1 cellular context compared by ENCODE assay signal in genomic region chr1:244451951-244452795, GRCh38.
TF ChIP-seq lines count a peak whose summit lies in the region.

No MANE protein-coding gene starts in this region.

TF ChIP-seq in K562, 482 proteins besides CTCF, POLR2A, EP300 and RAD21 (continued from another document and continues in another):
- TF ChIP-seq CEBPZ (IDR thresholded peaks at IDR 0.05; ENCODE audit: borderline replicate concordance, low read depth, low read length), result no peak
- TF ChIP-seq CBX1 (IDR thresholded peaks at IDR 0.05; ENCODE audit: low read depth), result peak; percentile 41
- 0 out of 2 replicates have a peak, but pooled peaks have one; percentile 20 for TF ChIP-seq ZNF384 (IDR thresholded peaks at IDR 0.05; ENCODE audit: low read depth, low read length)
- TF ChIP-seq ATF4 (CRISPR knock-in tag; IDR thresholded peaks at IDR 0.05), result peak; percentile 27; the same call in 1 of the 2 replicates
- TF ChIP-seq PATZ1 (CRISPR knock-in tag; IDR thresholded peaks at IDR 0.05; ENCODE audit: borderline replicate concordance), result no peak
- TF ChIP-seq IRF2 (CRISPR knock-in tag; IDR thresholded peaks at IDR 0.05), result no peak
- TF ChIP-seq CBX2 (IDR thresholded peaks at IDR 0.05; ENCODE audit: insufficient read depth, low read length, poor library complexity, severe bottlenecking), result no peak
- no peak for TF ChIP-seq CLOCK (CRISPR knock-in tag; IDR thresholded peaks at IDR 0.05; ENCODE audit: borderline replicate concordance)
- peak; percentile 86 for TF ChIP-seq MYC (IDR thresholded peaks at IDR 0.05; ENCODE audit: low read depth, low read length)
- TF ChIP-seq MYC (CRISPR knock-in tag; IDR thresholded peaks at IDR 0.05; ENCODE audit: borderline replicate concordance, low read depth), result no peak
- peak; percentile 51; the same call in 1 of the 2 replicates for TF ChIP-seq ETV1 (tag; conservative IDR thresholded peaks at IDR 0.05; ENCODE audit: low read depth)
- no peak for TF ChIP-seq KLF1 (tag; IDR thresholded peaks at IDR 0.05)
- TF ChIP-seq NFIX (CRISPR knock-in tag; IDR thresholded peaks at IDR 0.05; ENCODE audit: low read depth), result no peak
- no peak for TF ChIP-seq HINFP (tag; conservative IDR thresholded peaks at IDR 0.05; ENCODE audit: low read depth)
- TF ChIP-seq DPF2 (IDR thresholded peaks at IDR 0.05), result peak; percentile 47; the same call in 1 of the 2 replicates
- TF ChIP-seq BHLHE40 (IDR thresholded peaks at IDR 0.05; ENCODE audit: low read length), result peak; percentile 49
- no peak for TF ChIP-seq ILF3 (IDR thresholded peaks at IDR 0.05; ENCODE audit: borderline replicate concordance)
- TF ChIP-seq ZNF408 (CRISPR knock-in tag; IDR thresholded peaks at IDR 0.05; ENCODE audit: low read depth), result no peak
- no peak for TF ChIP-seq PBX2 (CRISPR knock-in tag; IDR thresholded peaks at IDR 0.05; ENCODE audit: low read depth)
- no peak; the same call in 1 of the 2 replicates for TF ChIP-seq PBX2 (tag; conservative IDR thresholded peaks at IDR 0.05; ENCODE audit: low read depth)
- no peak for TF ChIP-seq KAT8 (IDR thresholded peaks at IDR 0.05; ENCODE audit: low read depth)
- TF ChIP-seq SMAD4 (CRISPR knock-in tag; conservative IDR thresholded peaks at IDR 0.05), result peak; percentile 50
- TF ChIP-seq ZNF280B (CRISPR knock-in tag; IDR thresholded peaks at IDR 0.05), result no peak
- TF ChIP-seq GABPB1 (CRISPR knock-in tag; IDR thresholded peaks at IDR 0.05), result peak; percentile 75
- no peak; a peak in 1 of 4 replicates for TF ChIP-seq ETV6 (IDR thresholded peaks at IDR 0.05; ENCODE audit: borderline replicate concordance in 1 of 2, low read depth in 2 of 2, low read length in 1 of 2)
- no peak for TF ChIP-seq ETV6 (CRISPR knock-in tag; IDR thresholded peaks at IDR 0.05; ENCODE audit: borderline replicate concordance)
- no peak for TF ChIP-seq PRPF4 (IDR thresholded peaks at IDR 0.05; ENCODE audit: insufficient read depth, low read depth, low read length, poor library complexity, severe bottlenecking)
- no peak for TF ChIP-seq SMARCC2 (IDR thresholded peaks at IDR 0.05; ENCODE audit: low read depth)
- TF ChIP-seq NCOA2 (IDR thresholded peaks at IDR 0.05; ENCODE audit: partially characterized antibody in 2 of 2), result no peak
- no peak for TF ChIP-seq MIER1 (IDR thresholded peaks at IDR 0.05; ENCODE audit: low read depth)
- no peak for TF ChIP-seq USF2 (CRISPR knock-in tag; IDR thresholded peaks at IDR 0.05)
- peak; percentile 29 to 67; a peak in 1 of 4 replicates for TF ChIP-seq TEAD1 (CRISPR knock-in tag; IDR thresholded peaks at IDR 0.05)
- peak; percentile 67; the same call in 1 of the 2 replicates for TF ChIP-seq ARID3A (IDR thresholded peaks at IDR 0.05; ENCODE audit: borderline replicate concordance, low read depth, low read length)
- peak; percentile 94 for TF ChIP-seq ZNF766 (CRISPR knock-in tag; conservative IDR thresholded peaks at IDR 0.05)
- TF ChIP-seq ERF (CRISPR knock-in tag; IDR thresholded peaks at IDR 0.05), result peak; percentile 84; the same call in 1 of the 2 replicates
- TF ChIP-seq ETS2 (tag; IDR thresholded peaks at IDR 0.05; ENCODE audit: borderline replicate concordance, poor library complexity, severe bottlenecking), result no peak
- 0 out of 2 replicates have a peak, but pooled peaks have one; percentile 24 for TF ChIP-seq REST (CRISPR knock-in tag; IDR thresholded peaks at IDR 0.05; ENCODE audit: low read depth)
